ENCODE assay signal across 1 cellular context in the genomic region with DNA sequence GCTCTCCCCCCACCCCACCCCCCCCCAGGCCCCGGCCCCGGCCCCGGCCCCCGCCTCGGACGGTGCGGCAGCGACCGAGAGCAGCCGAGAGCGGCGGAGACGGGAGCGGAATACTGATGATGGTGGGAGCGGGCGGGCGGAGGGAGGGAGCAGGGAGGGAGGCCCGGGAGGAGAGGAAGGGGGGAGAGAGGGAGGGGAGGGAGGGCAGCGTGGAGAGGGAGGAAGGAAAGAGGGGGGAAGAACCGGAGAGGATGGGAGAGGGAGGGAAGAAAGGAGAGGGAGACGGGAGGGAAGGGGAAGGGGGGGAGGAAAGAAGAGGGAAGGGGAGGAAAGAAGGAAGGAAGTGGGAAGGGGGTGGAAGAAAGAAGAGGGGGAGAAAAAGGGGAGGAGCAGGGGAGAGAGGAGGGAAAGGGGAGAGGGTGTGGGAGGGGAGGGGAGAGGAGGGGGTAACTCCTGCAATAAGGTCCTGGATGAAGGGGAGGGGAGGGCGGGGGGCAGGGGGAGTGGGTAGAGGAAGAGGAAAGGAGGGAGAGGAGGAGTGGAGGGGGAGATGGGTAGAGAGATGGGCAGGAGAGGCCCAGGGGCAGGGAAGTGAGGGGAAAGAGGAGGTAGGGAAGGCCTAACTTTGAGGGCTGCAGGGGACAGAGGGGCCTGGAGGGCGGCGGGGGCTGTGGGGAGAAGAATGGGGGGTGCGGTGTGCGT.
TF ChIP-seq lines count a peak whose summit lies in the region.

A gene with protein sequence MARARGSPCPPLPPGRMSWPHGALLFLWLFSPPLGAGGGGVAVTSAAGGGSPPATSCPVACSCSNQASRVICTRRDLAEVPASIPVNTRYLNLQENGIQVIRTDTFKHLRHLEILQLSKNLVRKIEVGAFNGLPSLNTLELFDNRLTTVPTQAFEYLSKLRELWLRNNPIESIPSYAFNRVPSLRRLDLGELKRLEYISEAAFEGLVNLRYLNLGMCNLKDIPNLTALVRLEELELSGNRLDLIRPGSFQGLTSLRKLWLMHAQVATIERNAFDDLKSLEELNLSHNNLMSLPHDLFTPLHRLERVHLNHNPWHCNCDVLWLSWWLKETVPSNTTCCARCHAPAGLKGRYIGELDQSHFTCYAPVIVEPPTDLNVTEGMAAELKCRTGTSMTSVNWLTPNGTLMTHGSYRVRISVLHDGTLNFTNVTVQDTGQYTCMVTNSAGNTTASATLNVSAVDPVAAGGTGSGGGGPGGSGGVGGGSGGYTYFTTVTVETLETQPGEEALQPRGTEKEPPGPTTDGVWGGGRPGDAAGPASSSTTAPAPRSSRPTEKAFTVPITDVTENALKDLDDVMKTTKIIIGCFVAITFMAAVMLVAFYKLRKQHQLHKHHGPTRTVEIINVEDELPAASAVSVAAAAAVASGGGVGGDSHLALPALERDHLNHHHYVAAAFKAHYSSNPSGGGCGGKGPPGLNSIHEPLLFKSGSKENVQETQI (minus strand): TSS at position 115 of the 702 bp plus-strand sequence. CDS start 19,597 bp downstream, outside the sequence.

TF ChIP-seq in HEK293, 187 proteins besides CTCF, POLR2A, EP300 and RAD21 (continued from another document and continues in another):
- TF ChIP-seq, protein P1, sequence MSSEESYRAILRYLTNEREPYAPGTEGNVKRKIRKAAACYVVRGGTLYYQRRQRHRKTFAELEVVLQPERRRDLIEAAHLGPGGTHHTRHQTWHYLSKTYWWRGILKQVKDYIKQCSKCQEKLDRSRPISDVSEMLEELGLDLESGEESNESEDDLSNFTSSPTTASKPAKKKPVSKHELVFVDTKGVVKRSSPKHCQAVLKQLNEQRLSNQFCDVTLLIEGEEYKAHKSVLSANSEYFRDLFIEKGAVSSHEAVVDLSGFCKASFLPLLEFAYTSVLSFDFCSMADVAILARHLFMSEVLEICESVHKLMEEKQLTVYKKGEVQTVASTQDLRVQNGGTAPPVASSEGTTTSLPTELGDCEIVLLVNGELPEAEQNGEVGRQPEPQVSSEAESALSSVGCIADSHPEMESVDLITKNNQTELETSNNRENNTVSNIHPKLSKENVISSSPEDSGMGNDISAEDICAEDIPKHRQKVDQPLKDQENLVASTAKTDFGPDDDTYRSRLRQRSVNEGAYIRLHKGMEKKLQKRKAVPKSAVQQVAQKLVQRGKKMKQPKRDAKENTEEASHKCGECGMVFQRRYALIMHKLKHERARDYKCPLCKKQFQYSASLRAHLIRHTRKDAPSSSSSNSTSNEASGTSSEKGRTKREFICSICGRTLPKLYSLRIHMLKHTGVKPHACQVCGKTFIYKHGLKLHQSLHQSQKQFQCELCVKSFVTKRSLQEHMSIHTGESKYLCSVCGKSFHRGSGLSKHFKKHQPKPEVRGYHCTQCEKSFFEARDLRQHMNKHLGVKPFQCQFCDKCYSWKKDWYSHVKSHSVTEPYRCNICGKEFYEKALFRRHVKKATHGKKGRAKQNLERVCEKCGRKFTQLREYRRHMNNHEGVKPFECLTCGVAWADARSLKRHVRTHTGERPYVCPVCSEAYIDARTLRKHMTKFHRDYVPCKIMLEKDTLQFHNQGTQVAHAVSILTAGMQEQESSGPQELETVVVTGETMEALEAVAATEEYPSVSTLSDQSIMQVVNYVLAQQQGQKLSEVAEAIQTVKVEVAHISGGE (tag by site-specific recombination; conservative IDR thresholded peaks at IDR 0.05; ENCODE audit: low read depth) = no peak
- TF ChIP-seq ZNF544 (tag by site-specific recombination; IDR thresholded peaks at IDR 0.05) (no peak), ZBTB20 (tag by site-specific recombination; IDR thresholded peaks at IDR 0.05) (peak; percentile 17; the same call in 1 of the 2 replicates), FEZF1 (tag by site-specific recombination; IDR thresholded peaks at IDR 0.05) (no peak), ZNF175 (tag by site-specific recombination; IDR thresholded peaks at IDR 0.05) (no peak), KLF10 (tag by site-specific recombination; IDR thresholded peaks at IDR 0.05) (no peak), ZNF324 (tag by site-specific recombination; IDR thresholded peaks at IDR 0.05) (no peak), ZNF16 (tag by site-specific recombination; IDR thresholded peaks at IDR 0.05; ENCODE audit: low read depth) (no peak), ZNF335 (tag by site-specific recombination; conservative IDR thresholded peaks at IDR 0.05) (0 out of 2 replicates have a peak, but pooled peaks have one; percentile 28), GLIS1 (tag by site-specific recombination; IDR thresholded peaks at IDR 0.05) (no peak), ZNF571 (tag by site-specific recombination; IDR thresholded peaks at IDR 0.05) (no peak), ZNF214 (tag by site-specific recombination; IDR thresholded peaks at IDR 0.05; ENCODE audit: borderline replicate concordance) (no peak), KLF9 (tag by site-specific recombination; IDR thresholded peaks at IDR 0.05; ENCODE audit: low read depth) (peak; percentile 51; the same call in 1 of the 2 replicates), ZNF623 (tag by site-specific recombination; IDR thresholded peaks at IDR 0.05) (no peak), YY2 (tag by site-specific recombination; IDR thresholded peaks at IDR 0.05) (no peak; the same call in 1 of the 2 replicates), SCRT1 (tag by site-specific recombination; IDR thresholded peaks at IDR 0.05; ENCODE audit: borderline replicate concordance) (no peak), ZNF248 (tag by site-specific recombination; IDR thresholded peaks at IDR 0.05) (no peak), BCL11A (tag by site-specific recombination; IDR thresholded peaks at IDR 0.05; ENCODE audit: low read depth) (no peak), ZNF19 (tag by site-specific recombination; IDR thresholded peaks at IDR 0.05; ENCODE audit: low read depth) (no peak), ZXDB (tag by site-specific recombination; IDR thresholded peaks at IDR 0.05) (no peak), ZNF629 (tag by site-specific recombination; IDR thresholded peaks at IDR 0.05) (no peak), MZF1 (tag by site-specific recombination; IDR thresholded peaks at IDR 0.05; ENCODE audit: borderline replicate concordance) (no peak), ZNF391 (tag by site-specific recombination; IDR thresholded peaks at IDR 0.05; ENCODE audit: borderline replicate concordance, low read depth) (0 out of 2 replicates have a peak, but pooled peaks have one; percentile 32), ZFP37 (tag by site-specific recombination; IDR thresholded peaks at IDR 0.05) (no peak), REPIN1 (tag by site-specific recombination; IDR thresholded peaks at IDR 0.05; ENCODE audit: low read depth) (no peak), ZFP69B (tag by site-specific recombination; IDR thresholded peaks at IDR 0.05) (0 out of 2 replicates have a peak, but pooled peaks have one; percentile 25), SP7 (tag by site-specific recombination; IDR thresholded peaks at IDR 0.05) (0 out of 2 replicates have a peak, but pooled peaks have one; percentile 17), EGR2 (tag by site-specific recombination; IDR thresholded peaks at IDR 0.05; ENCODE audit: low read depth) (peak; percentile 46; the same call in 1 of the 2 replicates)
- TF ChIP-seq, protein P2, sequence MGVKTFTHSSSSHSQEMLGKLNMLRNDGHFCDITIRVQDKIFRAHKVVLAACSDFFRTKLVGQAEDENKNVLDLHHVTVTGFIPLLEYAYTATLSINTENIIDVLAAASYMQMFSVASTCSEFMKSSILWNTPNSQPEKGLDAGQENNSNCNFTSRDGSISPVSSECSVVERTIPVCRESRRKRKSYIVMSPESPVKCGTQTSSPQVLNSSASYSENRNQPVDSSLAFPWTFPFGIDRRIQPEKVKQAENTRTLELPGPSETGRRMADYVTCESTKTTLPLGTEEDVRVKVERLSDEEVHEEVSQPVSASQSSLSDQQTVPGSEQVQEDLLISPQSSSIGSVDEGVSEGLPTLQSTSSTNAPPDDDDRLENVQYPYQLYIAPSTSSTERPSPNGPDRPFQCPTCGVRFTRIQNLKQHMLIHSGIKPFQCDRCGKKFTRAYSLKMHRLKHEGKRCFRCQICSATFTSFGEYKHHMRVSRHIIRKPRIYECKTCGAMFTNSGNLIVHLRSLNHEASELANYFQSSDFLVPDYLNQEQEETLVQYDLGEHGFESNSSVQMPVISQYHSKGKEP (tag by site-specific recombination; IDR thresholded peaks at IDR 0.05) = no peak
- TF ChIP-seq, protein P3, sequence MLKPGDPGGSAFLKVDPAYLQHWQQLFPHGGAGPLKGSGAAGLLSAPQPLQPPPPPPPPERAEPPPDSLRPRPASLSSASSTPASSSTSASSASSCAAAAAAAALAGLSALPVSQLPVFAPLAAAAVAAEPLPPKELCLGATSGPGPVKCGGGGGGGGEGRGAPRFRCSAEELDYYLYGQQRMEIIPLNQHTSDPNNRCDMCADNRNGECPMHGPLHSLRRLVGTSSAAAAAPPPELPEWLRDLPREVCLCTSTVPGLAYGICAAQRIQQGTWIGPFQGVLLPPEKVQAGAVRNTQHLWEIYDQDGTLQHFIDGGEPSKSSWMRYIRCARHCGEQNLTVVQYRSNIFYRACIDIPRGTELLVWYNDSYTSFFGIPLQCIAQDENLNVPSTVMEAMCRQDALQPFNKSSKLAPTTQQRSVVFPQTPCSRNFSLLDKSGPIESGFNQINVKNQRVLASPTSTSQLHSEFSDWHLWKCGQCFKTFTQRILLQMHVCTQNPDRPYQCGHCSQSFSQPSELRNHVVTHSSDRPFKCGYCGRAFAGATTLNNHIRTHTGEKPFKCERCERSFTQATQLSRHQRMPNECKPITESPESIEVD (tag by site-specific recombination; IDR thresholded peaks at IDR 0.05) = no peak
- TF ChIP-seq, protein P4, sequence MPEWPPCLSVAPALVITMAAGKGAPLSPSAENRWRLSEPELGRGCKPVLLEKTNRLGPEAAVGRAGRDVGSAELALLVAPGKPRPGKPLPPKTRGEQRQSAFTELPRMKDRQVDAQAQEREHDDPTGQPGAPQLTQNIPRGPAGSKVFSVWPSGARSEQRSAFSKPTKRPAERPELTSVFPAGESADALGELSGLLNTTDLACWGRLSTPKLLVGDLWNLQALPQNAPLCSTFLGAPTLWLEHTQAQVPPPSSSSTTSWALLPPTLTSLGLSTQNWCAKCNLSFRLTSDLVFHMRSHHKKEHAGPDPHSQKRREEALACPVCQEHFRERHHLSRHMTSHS (tag by site-specific recombination; IDR thresholded peaks at IDR 0.05) = no peak
- TF ChIP-seq, protein P5, sequence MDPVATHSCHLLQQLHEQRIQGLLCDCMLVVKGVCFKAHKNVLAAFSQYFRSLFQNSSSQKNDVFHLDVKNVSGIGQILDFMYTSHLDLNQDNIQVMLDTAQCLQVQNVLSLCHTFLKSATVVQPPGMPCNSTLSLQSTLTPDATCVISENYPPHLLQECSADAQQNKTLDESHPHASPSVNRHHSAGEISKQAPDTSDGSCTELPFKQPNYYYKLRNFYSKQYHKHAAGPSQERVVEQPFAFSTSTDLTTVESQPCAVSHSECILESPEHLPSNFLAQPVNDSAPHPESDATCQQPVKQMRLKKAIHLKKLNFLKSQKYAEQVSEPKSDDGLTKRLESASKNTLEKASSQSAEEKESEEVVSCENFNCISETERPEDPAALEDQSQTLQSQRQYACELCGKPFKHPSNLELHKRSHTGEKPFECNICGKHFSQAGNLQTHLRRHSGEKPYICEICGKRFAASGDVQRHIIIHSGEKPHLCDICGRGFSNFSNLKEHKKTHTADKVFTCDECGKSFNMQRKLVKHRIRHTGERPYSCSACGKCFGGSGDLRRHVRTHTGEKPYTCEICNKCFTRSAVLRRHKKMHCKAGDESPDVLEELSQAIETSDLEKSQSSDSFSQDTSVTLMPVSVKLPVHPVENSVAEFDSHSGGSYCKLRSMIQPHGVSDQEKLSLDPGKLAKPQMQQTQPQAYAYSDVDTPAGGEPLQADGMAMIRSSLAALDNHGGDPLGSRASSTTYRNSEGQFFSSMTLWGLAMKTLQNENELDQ (tag by site-specific recombination; IDR thresholded peaks at IDR 0.05; ENCODE audit: low read depth) = no peak
- TF ChIP-seq, protein P6, sequence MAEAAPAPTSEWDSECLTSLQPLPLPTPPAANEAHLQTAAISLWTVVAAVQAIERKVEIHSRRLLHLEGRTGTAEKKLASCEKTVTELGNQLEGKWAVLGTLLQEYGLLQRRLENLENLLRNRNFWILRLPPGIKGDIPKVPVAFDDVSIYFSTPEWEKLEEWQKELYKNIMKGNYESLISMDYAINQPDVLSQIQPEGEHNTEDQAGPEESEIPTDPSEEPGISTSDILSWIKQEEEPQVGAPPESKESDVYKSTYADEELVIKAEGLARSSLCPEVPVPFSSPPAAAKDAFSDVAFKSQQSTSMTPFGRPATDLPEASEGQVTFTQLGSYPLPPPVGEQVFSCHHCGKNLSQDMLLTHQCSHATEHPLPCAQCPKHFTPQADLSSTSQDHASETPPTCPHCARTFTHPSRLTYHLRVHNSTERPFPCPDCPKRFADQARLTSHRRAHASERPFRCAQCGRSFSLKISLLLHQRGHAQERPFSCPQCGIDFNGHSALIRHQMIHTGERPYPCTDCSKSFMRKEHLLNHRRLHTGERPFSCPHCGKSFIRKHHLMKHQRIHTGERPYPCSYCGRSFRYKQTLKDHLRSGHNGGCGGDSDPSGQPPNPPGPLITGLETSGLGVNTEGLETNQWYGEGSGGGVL (tag by site-specific recombination; IDR thresholded peaks at IDR 0.05) = peak; percentile 59
- TF ChIP-seq, protein P7, sequence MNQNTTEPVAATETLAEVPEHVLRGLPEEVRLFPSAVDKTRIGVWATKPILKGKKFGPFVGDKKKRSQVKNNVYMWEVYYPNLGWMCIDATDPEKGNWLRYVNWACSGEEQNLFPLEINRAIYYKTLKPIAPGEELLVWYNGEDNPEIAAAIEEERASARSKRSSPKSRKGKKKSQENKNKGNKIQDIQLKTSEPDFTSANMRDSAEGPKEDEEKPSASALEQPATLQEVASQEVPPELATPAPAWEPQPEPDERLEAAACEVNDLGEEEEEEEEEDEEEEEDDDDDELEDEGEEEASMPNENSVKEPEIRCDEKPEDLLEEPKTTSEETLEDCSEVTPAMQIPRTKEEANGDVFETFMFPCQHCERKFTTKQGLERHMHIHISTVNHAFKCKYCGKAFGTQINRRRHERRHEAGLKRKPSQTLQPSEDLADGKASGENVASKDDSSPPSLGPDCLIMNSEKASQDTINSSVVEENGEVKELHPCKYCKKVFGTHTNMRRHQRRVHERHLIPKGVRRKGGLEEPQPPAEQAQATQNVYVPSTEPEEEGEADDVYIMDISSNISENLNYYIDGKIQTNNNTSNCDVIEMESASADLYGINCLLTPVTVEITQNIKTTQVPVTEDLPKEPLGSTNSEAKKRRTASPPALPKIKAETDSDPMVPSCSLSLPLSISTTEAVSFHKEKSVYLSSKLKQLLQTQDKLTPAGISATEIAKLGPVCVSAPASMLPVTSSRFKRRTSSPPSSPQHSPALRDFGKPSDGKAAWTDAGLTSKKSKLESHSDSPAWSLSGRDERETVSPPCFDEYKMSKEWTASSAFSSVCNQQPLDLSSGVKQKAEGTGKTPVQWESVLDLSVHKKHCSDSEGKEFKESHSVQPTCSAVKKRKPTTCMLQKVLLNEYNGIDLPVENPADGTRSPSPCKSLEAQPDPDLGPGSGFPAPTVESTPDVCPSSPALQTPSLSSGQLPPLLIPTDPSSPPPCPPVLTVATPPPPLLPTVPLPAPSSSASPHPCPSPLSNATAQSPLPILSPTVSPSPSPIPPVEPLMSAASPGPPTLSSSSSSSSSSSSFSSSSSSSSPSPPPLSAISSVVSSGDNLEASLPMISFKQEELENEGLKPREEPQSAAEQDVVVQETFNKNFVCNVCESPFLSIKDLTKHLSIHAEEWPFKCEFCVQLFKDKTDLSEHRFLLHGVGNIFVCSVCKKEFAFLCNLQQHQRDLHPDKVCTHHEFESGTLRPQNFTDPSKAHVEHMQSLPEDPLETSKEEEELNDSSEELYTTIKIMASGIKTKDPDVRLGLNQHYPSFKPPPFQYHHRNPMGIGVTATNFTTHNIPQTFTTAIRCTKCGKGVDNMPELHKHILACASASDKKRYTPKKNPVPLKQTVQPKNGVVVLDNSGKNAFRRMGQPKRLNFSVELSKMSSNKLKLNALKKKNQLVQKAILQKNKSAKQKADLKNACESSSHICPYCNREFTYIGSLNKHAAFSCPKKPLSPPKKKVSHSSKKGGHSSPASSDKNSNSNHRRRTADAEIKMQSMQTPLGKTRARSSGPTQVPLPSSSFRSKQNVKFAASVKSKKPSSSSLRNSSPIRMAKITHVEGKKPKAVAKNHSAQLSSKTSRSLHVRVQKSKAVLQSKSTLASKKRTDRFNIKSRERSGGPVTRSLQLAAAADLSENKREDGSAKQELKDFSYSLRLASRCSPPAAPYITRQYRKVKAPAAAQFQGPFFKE (tag by site-specific recombination; IDR thresholded peaks at IDR 0.05; ENCODE audit: borderline replicate concordance) = no peak
